8 cellular contexts compared by ENCODE assay signal in genomic region chr7:130063036-130063435, GRCh38. TPM values are rescaled to one million over a fixed set of nuclear protein-coding genes. Genes with fewer than 3 reads are reported as not detected.
DNase-seq lines count a peak whose midpoint lies in the region; ATAC-seq and TF ChIP-seq lines count a peak whose summit lies in the region.

No MANE protein-coding gene starts in this region.

- peaks cover 5% of the 10 kb centered on the region for H3K27me3 Mint-ChIP-seq in activated CD4-positive, alpha-beta memory T cell treated with anti-CD3 and anti-CD28 coated beads for 36 hours
- H3K27me3 Mint-ChIP-seq in effector memory CD8-positive, alpha-beta T cell: peaks cover 13 to 36% of the 10 kb centered on the region in 2 donors

- H3K9me3 ChIP-seq in neutrophil: no peaks in the 10 kb centered on the region

- H3K27ac ChIP-seq in neutrophil: no peak overlapping the region

- no peaks in the 10 kb centered on the region for H3K36me3 ChIP-seq in neutrophil

- H3K4me3 ChIP-seq in neutrophil (ENCODE audit: low read depth in 1 of 2, low read length in 1 of 2): no peak overlapping the region

- no peak overlapping the region for H3K27ac Mint-ChIP-seq in activated CD4-positive, alpha-beta memory T cell treated with anti-CD3 and anti-CD28 coated beads for 36 hours
- H3K27ac Mint-ChIP-seq in effector memory CD8-positive, alpha-beta T cell: no peak overlapping the region

- no peaks in the 10 kb centered on the region for H3K9me3 Mint-ChIP-seq in activated CD4-positive, alpha-beta memory T cell treated with anti-CD3 and anti-CD28 coated beads for 36 hours
- H3K9me3 Mint-ChIP-seq in effector memory CD8-positive, alpha-beta T cell: no peaks in the 10 kb centered on the region

- DNase-seq in NCI-H2081 (lab: John Stamatoyannopoulos, UW) (peak; percentile 62 to 75), NCI-H2081 treated with DMSO at 0.1 percent for 48 hours (lab: John Stamatoyannopoulos, UW) (no peak), NCI-H524 (lab: John Stamatoyannopoulos, UW) (peak; percentile 6 to 70)
- peak; percentile 83 for DNase-seq in activated CD4-positive, alpha-beta memory T cell treated with anti-CD3 and anti-CD28 coated beads for 36 hours
- peak; percentile 67 to 73 (median 68) for DNase-seq in effector memory CD8-positive, alpha-beta T cell

- no peaks in the 10 kb centered on the region for H3K4me1 Mint-ChIP-seq in activated CD4-positive, alpha-beta memory T cell treated with anti-CD3 and anti-CD28 coated beads for 36 hours (ENCODE audit: low read depth)
- H3K4me1 Mint-ChIP-seq in effector memory CD8-positive, alpha-beta T cell (ENCODE audit: low read depth in 2 of 2): no peaks in the 10 kb centered on the region

- POLR2A ChIA-PET in activated CD4-positive, alpha-beta memory T cell treated with anti-CD3 and anti-CD28 coated beads for 36 hours (lab: Charles Lee): no interaction called here

- intact Hi-C loops in activated CD4-positive, alpha-beta memory T cell treated with anti-CD3 and anti-CD28 coated beads for 36 hours (cut with micrococcal nuclease): loop anchor here (1.0 to 2.0 kb wide), 2 partner anchors 695 to 770 kb away; no protein-coding TSS in a partner anchor

- H3K27me3 ChIP-seq in neutrophil: no peaks in the 10 kb centered on the region

- peaks cover 0 to 4% of the 10 kb centered on the region in 2 experiments for H3K4me1 ChIP-seq in neutrophil (ENCODE audit: control insufficient read depth in 1 of 2, insufficient read depth in 1 of 2, low read depth in 1 of 2, low read length in 1 of 2)

- CTCF ChIA-PET in activated CD4-positive, alpha-beta memory T cell treated with anti-CD3 and anti-CD28 coated beads for 36 hours (lab: Charles Lee): interaction anchor here (0.6 to 1.8 kb wide), 9 partner anchors 9 to 769 kb away, joined by 3 to 8 read pairs (median 3); partner anchors contain the start of genes TMEM209 and ZC3HC1

- peak; percentile 69 for TF ChIP-seq CTCF in neutrophil (IDR thresholded peaks at IDR 0.05)

- H3K36me3 Mint-ChIP-seq in activated CD4-positive, alpha-beta memory T cell treated with anti-CD3 and anti-CD28 coated beads for 36 hours: no peaks in the 10 kb centered on the region
- H3K36me3 Mint-ChIP-seq in effector memory CD8-positive, alpha-beta T cell (ENCODE audit: insufficient read depth): peaks cover 4% of the 10 kb centered on the region

- peak; percentile 72 for ATAC-seq in effector memory CD8-positive, alpha-beta T cell (replicated peaks)
- ATAC-seq in GM18870 (IDR thresholded peaks at IDR 0.05; ENCODE audit: unreplicated experiment): no peak
- no peak for ATAC-seq in HG03139 (IDR thresholded peaks at IDR 0.05; ENCODE audit: unreplicated experiment)

- H3K4me3 Mint-ChIP-seq in activated CD4-positive, alpha-beta memory T cell treated with anti-CD3 and anti-CD28 coated beads for 36 hours: no peak overlapping the region
- no peak overlapping the region for H3K4me3 Mint-ChIP-seq in effector memory CD8-positive, alpha-beta T cell

RNA-seq across cellular contexts. Expression of gene KLHDC10, which starts 7.3 kb away (rescaled TPM):
- total RNA-seq in activated CD4-positive, alpha-beta memory T cell treated with anti-CD3 and anti-CD28 coated beads for 36 hours: 10 to 100 TPM; 16.4 to 16.8 TPM

RNA-seq across cellular contexts. Expression of gene ZC3HC1, which starts 11.9 kb away (rescaled TPM):
- 10 to 100 TPM; 21.6 to 26.8 TPM for total RNA-seq in activated CD4-positive, alpha-beta memory T cell treated with anti-CD3 and anti-CD28 coated beads for 36 hours
